Comparison of ENCODE assay signal across 9 cellular contexts in the genomic region with DNA sequence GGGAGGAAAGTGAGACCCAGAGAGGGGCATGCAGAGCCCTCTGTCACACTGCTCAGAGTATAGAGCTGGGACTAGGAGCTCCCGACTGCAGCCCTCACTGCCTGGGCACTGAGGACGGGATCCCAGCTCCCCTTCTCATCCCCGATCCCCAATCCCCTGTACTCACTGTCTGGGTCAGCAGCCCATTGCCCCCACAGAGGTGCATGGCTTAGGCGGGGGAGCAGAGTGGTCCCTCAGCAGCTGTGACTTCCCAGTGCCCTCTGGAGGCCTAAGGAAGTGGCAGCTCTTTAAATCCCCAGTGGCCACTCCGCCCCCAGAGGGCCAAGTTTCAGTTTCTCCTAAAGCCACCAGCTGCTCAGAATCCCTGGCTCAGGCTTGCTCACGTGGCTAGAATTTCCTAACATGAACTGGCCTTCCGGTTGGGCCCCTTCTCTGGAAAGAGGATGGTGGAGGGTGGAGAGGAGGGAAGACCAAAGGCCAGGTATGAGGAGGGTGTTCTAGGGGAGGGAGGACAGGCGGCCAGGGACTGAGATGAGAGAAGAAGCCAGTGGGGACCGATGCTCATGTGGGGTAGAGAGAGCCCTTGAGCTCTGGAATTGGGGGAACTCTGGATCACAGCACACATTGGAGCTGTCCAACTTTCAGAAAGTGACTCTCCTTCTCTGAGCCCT.
A peak's percentile ranks its signal among the peaks of the same experiment; 100 is the strongest.
DNase-seq lines count a peak whose midpoint lies in the region; ATAC-seq and TF ChIP-seq lines count a peak whose summit lies in the region.
"Had no signal": no experiment of that assay in that cellular context is flagged by ENCODE, and none has a peak within 500 bp of the region (broad histone marks: within the 10 kb centered on the region; RNA-seq: fewer than 3 reads in every experiment).

A gene with protein sequence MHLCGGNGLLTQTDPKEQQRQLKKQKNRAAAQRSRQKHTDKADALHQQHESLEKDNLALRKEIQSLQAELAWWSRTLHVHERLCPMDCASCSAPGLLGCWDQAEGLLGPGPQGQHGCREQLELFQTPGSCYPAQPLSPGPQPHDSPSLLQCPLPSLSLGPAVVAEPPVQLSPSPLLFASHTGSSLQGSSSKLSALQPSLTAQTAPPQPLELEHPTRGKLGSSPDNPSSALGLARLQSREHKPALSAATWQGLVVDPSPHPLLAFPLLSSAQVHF (minus strand): TSS at position 262 of the 671 bp plus-strand sequence. CDS start 57 bp downstream, at position 205.

- no peaks in the 10 kb centered on the region for H3K27me3 Mint-ChIP-seq in nephron (ENCODE audit: low read depth)
- H3K27me3 Mint-ChIP-seq: CD4-positive, alpha-beta T cell had no signal

- DNase-seq in NCI-H748 (lab: John Stamatoyannopoulos, UW; ENCODE audit: unreplicated experiment): peak; percentile 27
- no peak for DNase-seq in NCI-H748 treated with DMSO at 0.1 percent for 48 hours (lab: John Stamatoyannopoulos, UW)
- peak; percentile 46 for DNase-seq in NCI-H1436 treated with DMSO at 0.1 percent for 48 hours (lab: John Stamatoyannopoulos, UW)
- peak; percentile 68 for DNase-seq in foreskin melanocyte
- no peak for DNase-seq in NCI-H1694 treated with DMSO at 0.1 percent for 48 hours (lab: John Stamatoyannopoulos, UW)

- no peaks in the 10 kb centered on the region for H3K36me3 Mint-ChIP-seq in nephron (ENCODE audit: low read depth)

- H3K4me1 Mint-ChIP-seq in nephron: peaks cover 18% of the 10 kb centered on the region

- peak within 1 kb of the TSS; percentile 5; the same call in 1 of the 2 replicates for H3K27ac ChIP-seq in VCaP

- no peaks in the 10 kb centered on the region for H3K9me3 Mint-ChIP-seq in nephron
- H3K9me3 Mint-ChIP-seq: CD4-positive, alpha-beta T cell had no signal

- TF ChIP-seq CTCF in VCaP (conservative IDR thresholded peaks at IDR 0.05) (peak; percentile 69), nephron (IDR thresholded peaks at IDR 0.05; ENCODE audit: unreplicated experiment in 3 of 3) (peak; percentile 26 to 53 (median 43))

- H3K4me3 Mint-ChIP-seq in nephron: peak within 1 kb of the TSS in 2 of 3 experiments; percentile 31 to 39
- H3K4me3 Mint-ChIP-seq: CD4-positive, alpha-beta T cell had no signal

- peak within 1 kb of the TSS in 2 of 3 experiments; percentile 75 to 88 for H3K27ac Mint-ChIP-seq in nephron
- H3K27ac Mint-ChIP-seq: CD4-positive, alpha-beta T cell had no signal

- no peak for ATAC-seq in HG03175 (IDR thresholded peaks at IDR 0.05; ENCODE audit: unreplicated experiment)

Comparison
In these comparisons a context has a peak if more than half of its experiments do, and no peak if none do; other contexts are left out.
1. DNase-seq: peak in NCI-H748 (single experiment), NCI-H1436 treated with DMSO at 0.1 percent for 48 hours (single experiment) and foreskin melanocyte (single experiment); none in NCI-H748 treated with DMSO at 0.1 percent for 48 hours (single experiment) and NCI-H1694 treated with DMSO at 0.1 percent for 48 hours (single experiment).